19 cellular contexts compared by ENCODE assay signal in genomic region chr15:26294062-26294689, GRCh38.
DNase-seq lines count a peak whose midpoint lies in the region; ATAC-seq, FAIRE-seq and TF ChIP-seq lines count a peak whose summit lies in the region.
"Had no signal": no experiment of that assay in that cellular context is flagged by ENCODE, and none has a peak within 500 bp of the region (broad histone marks: within the 10 kb centered on the region; RNA-seq: fewer than 3 reads in every experiment).

No MANE protein-coding gene starts in this region.

- no peak for TF ChIP-seq POLR2A in H1 (IDR thresholded peaks at IDR 0.05; ENCODE audit: control extremely low read depth in 1 of 2, low read depth in 2 of 2, low read length in 2 of 2)

- no peak overlapping the region for H4K91ac ChIP-seq in H1 (replicated peaks; ENCODE audit: insufficient read length, low read length)

- no peaks in the 10 kb centered on the region for H3K79me2 ChIP-seq in H1 (ENCODE audit: control insufficient read depth in 1 of 2, insufficient read depth in 2 of 2, low read length in 2 of 2)
- H3K79me2 ChIP-seq in smooth muscle cell (ENCODE audit: low read depth): no peaks in the 10 kb centered on the region

- peak; percentile 18 for TF ChIP-seq CTCF in D721Med (IDR thresholded peaks at IDR 0.05; ENCODE audit: insufficient read depth, missing control alignments)
- TF ChIP-seq CTCF in H1 (IDR thresholded peaks at IDR 0.05; ENCODE audit: control extremely low read depth in 1 of 3, insufficient read depth in 1 of 3, low read depth in 1 of 3, low read length in 3 of 3): peak; percentile 59 to 79 (median 73)
- no peak for TF ChIP-seq CTCF in smooth muscle cell (IDR thresholded peaks at IDR 0.05; ENCODE audit: borderline replicate concordance, insufficient read depth, poor library complexity, severe bottlenecking)

- H3K4me3 ChIP-seq in H1 (ENCODE audit: extremely low read depth in 1 of 4, insufficient read depth in 2 of 4, low read depth in 3 of 4, low read length in 4 of 4) (no peak overlapping the region), smooth muscle cell (no peak overlapping the region)
- H3K4me3 ChIP-seq: HAP-1, lung, psoas muscle had no signal

- no peak overlapping the region for H4K8ac ChIP-seq in H1 (ENCODE audit: extremely low read depth, insufficient read depth, low read length)

- H3K18ac ChIP-seq in H1 (ENCODE audit: extremely low read depth, low read length): no peak overlapping the region

- no peak overlapping the region for H2BK12ac ChIP-seq in H1 (ENCODE audit: low read depth, low read length)

- H2BK15ac ChIP-seq in H1 (ENCODE audit: low read length): no peak overlapping the region

- no peaks in the 10 kb centered on the region for H3K79me1 ChIP-seq in H1 (ENCODE audit: low read depth, low read length)

- no peak overlapping the region for H3K4me2 ChIP-seq in H1 (ENCODE audit: insufficient read depth in 1 of 2, low read depth in 2 of 2, low read length in 2 of 2)
- no peak overlapping the region for H3K4me2 ChIP-seq in smooth muscle cell

- H3K14ac ChIP-seq in H1 (ENCODE audit: insufficient read length): no peak overlapping the region

- TF ChIP-seq EP300 in H1 (IDR thresholded peaks at IDR 0.05; ENCODE audit: borderline replicate concordance in 1 of 2, low read depth in 2 of 2, low read length in 2 of 2): no peak

- H3K27ac ChIP-seq in H1 (ENCODE audit: low read depth, low read length): no peak overlapping the region
- H3K27ac ChIP-seq in smooth muscle cell (ENCODE audit: low read depth): no peak overlapping the region
- H3K27ac ChIP-seq: psoas muscle had no signal

- H3K23ac ChIP-seq in H1 (ENCODE audit: insufficient read length): no peak overlapping the region

- 61% methylated on average over 5 of the region's 5 CpGs; no CpG with 5 or more reads in 1 of the 2 experiments for WGBS in H1 (ENCODE audit: extremely low coverage in 1 of 2, insufficient coverage in 1 of 2, insufficient read length in 1 of 2, insufficient replicate concordance in 2 of 2, low coverage in 1 of 2, low lambda C conversion rate in 2 of 2, missing lambda C conversion rate in 1 of 2), 2 experiments
- 51% methylated on average over 5 of the region's 5 CpGs for WGBS in smooth muscle cell (ENCODE audit: low lambda C conversion rate)

- TF ChIP-seq RAD21 in H1 (IDR thresholded peaks at IDR 0.05 in 1 of 2, conservative IDR thresholded peaks at IDR 0.05 in 1 of 2; ENCODE audit: low read depth in 2 of 2, low read length in 2 of 2): peak; percentile 78 to 80

- no peaks in the 10 kb centered on the region for H3F3A ChIP-seq in smooth muscle cell (ENCODE audit: low read depth)

- H2BK5ac ChIP-seq in H1 (ENCODE audit: low read depth, low read length): no peak overlapping the region

- no peak overlapping the region for H4K5ac ChIP-seq in H1 (ENCODE audit: insufficient read length, low read depth, low read length)

- H3K9me3 ChIP-seq in H1 (ENCODE audit: insufficient read depth in 2 of 2, low read depth in 1 of 2, low read length in 1 of 2) (peaks cover 4 to 16% of the 10 kb centered on the region in 2 experiments), smooth muscle cell (replicated peaks; ENCODE audit: low read depth) (no peaks in the 10 kb centered on the region)
- H3K9me3 ChIP-seq: HAP-1, psoas muscle had no signal

- CTCF ChIA-PET in H1 (lab: Charles Lee; ENCODE audit: partially characterized antibody): interaction anchor here (1.0 to 2.6 kb wide), 5 partner anchors 10 to 114 kb away, joined by 3 to 10 read pairs (median 4); no protein-coding TSS in a partner anchor

- POLR2A ChIA-PET in H1 (lab: Charles Lee; ENCODE audit: partially characterized antibody): no interaction called here

- H3K4ac ChIP-seq in H1 (replicated peaks; ENCODE audit: insufficient read length, low read depth, low read length): no peak overlapping the region

- no peaks in the 10 kb centered on the region for H3K27me3 ChIP-seq in H1 (replicated peaks in 1 of 4; ENCODE audit: control insufficient read depth in 3 of 4, extremely low read depth in 1 of 4, insufficient read depth in 3 of 4, low read length in 3 of 4)
- no peaks in the 10 kb centered on the region for H3K27me3 ChIP-seq in smooth muscle cell (ENCODE audit: low read depth)

- FAIRE-seq in D721Med (lab: Jason Lieb, UNC) (no peak), H1 (lab: Jason Lieb, UNC) (no peak)
- FAIRE-seq: GM12891 had no signal

- H2AK5ac ChIP-seq in H1 (ENCODE audit: low read depth, low read length): no peak overlapping the region

- ATAC-seq in GM18867 (IDR thresholded peaks at IDR 0.05; ENCODE audit: unreplicated experiment) (no peak), HG03460 (IDR thresholded peaks at IDR 0.05; ENCODE audit: unreplicated experiment) (no peak)
- ATAC-seq: CD8-positive, alpha-beta T cell; psoas muscle had no signal

- DNase-seq in D721Med (ENCODE audit: insufficient read length, low spot score): no peak
- peak; percentile 12 for DNase-seq in NCI-H1694 treated with DMSO at 0.1 percent for 48 hours (lab: John Stamatoyannopoulos, UW)
- peak; percentile 61 to 71 for DNase-seq in H1 (ENCODE audit: low read depth in 1 of 2, low spot score in 2 of 2)
- DNase-seq in islet precursor cell: peak; percentile 68
- no peak for DNase-seq in stimulated activated CD8-positive, alpha-beta memory T cell treated with anti-CD3 and anti-CD28 coated beads, Interleukin-4, amount 100 ng/mL, for 48 hours
- no peak for DNase-seq in smooth muscle cell (lab: John Stamatoyannopoulos, UW; ENCODE audit: unreplicated experiment)
- DNase-seq: activated CD4-positive, alpha-beta T cell treated with anti-CD3 and anti-CD28 coated beads for 1 hour; activated effector memory CD4-positive, alpha-beta T cell treated with Interleukin-2 at 50 U/mL for 16 hours; CD8-positive, alpha-beta T cell; effector CD8-positive, alpha-beta T cell; naive B cell; NCI-H2081; psoas muscle; stimulated activated CD4-positive, alpha-beta T cell treated with anti-CD3 and anti-CD28 coated beads, Interleukin-12 subunit alpha, Interleukin-12 subunit beta, amount 100 ng/mL, for 4 hours had no signal

- no peak overlapping the region for H2BK20ac ChIP-seq in H1 (ENCODE audit: low read length)

- H2AFZ ChIP-seq in H1 (ENCODE audit: low read length) (0 out of 2 replicates have a peak overlapping the region, but pooled peaks have one; percentile 3), smooth muscle cell (ENCODE audit: low read depth) (no peak overlapping the region)

- H3K9ac ChIP-seq in H1 (replicated peaks in 1 of 4; ENCODE audit: extremely low read depth in 1 of 4, low read depth in 3 of 4, low read length in 3 of 4) (no peak overlapping the region), smooth muscle cell (ENCODE audit: low read depth) (no peak overlapping the region)

- H3K23me2 ChIP-seq in H1 (ENCODE audit: low read depth, low read length): no peaks in the 10 kb centered on the region

- no peak overlapping the region for H3K56ac ChIP-seq in H1 (replicated peaks; ENCODE audit: insufficient read length, low read depth, low read length)

- H4K20me1 ChIP-seq in H1 (replicated peaks in 1 of 2; ENCODE audit: control insufficient read depth in 1 of 2, insufficient read depth in 2 of 2, low read length in 2 of 2) (no peaks in the 10 kb centered on the region), smooth muscle cell (ENCODE audit: low read depth) (no peaks in the 10 kb centered on the region)

- H3K36me3 ChIP-seq in H1 (ENCODE audit: control insufficient read depth in 2 of 4, insufficient read depth in 4 of 4, low read length in 3 of 4): no peaks in the 10 kb centered on the region; a peak in 2 of 8 replicates
- H3K36me3 ChIP-seq in smooth muscle cell (ENCODE audit: low read depth): no peaks in the 10 kb centered on the region
- H3K36me3 ChIP-seq: HAP-1 had no signal

- no peak overlapping the region for H2BK120ac ChIP-seq in H1 (replicated peaks; ENCODE audit: low read depth, low read length)

- H3K4me1 ChIP-seq in H1 (replicated peaks in 1 of 4; ENCODE audit: control insufficient read depth in 3 of 4, insufficient read depth in 4 of 4, low read length in 3 of 4) (peaks cover 2 to 18% (median 4%) of the 10 kb centered on the region in 4 experiments; a peak in 5 of 7 replicates), smooth muscle cell (ENCODE audit: low read depth) (peaks cover 5% of the 10 kb centered on the region)
- H3K4me1 ChIP-seq: HAP-1, psoas muscle had no signal

TF ChIP-seq in H1, 55 proteins besides CTCF, POLR2A, EP300 and RAD21:
- TF ChIP-seq SP2 (IDR thresholded peaks at IDR 0.05; ENCODE audit: low read length): no peak
- peak; percentile 69 for TF ChIP-seq MAX (IDR thresholded peaks at IDR 0.05)
- peak; percentile 45; the same call in 1 of the 2 replicates for TF ChIP-seq E2F6 (IDR thresholded peaks at IDR 0.05)
- TF ChIP-seq SIN3A (conservative IDR thresholded peaks at IDR 0.05 in 1 of 2, IDR thresholded peaks at IDR 0.05 in 1 of 2; ENCODE audit: low read depth in 1 of 2, low read length in 2 of 2): no peak

Comparison
In these comparisons a context has a peak if more than half of its experiments do, and no peak if none do; other contexts are left out.
1. DNase-seq: peak in NCI-H1694 treated with DMSO at 0.1 percent for 48 hours (single experiment), H1 (2 of 2) and islet precursor cell (single experiment); none in D721Med (single experiment), stimulated activated CD8-positive, alpha-beta memory T cell treated with anti-CD3 and anti-CD28 coated beads, Interleukin-4, amount 100 ng/mL, for 48 hours (single experiment) and smooth muscle cell (single experiment).